11 cellular contexts compared by ENCODE assay signal in genomic region chr4:52660643-52661042, GRCh38. TPM values are rescaled to one million over a fixed set of nuclear protein-coding genes. Genes with fewer than 3 reads are reported as not detected.
A peak's percentile ranks its signal among the peaks of the same experiment; 100 is the strongest.
DNase-seq lines count a peak whose midpoint lies in the region; ATAC-seq and TF ChIP-seq lines count a peak whose summit lies in the region.
"Had no signal": no experiment of that assay in that cellular context is flagged by ENCODE, and none has a peak within 500 bp of the region (broad histone marks: within the 10 kb centered on the region; RNA-seq: fewer than 3 reads in every experiment).

No MANE protein-coding gene starts in this region.

- peaks cover 28% of the 10 kb centered on the region for H3K4me1 Mint-ChIP-seq in T-helper 2 cell treated with Interferon-gamma antibody and Interleukin-4, amounts not matched to agents 5 μg/mL and 100 μg/mL, for 36 hours (ENCODE audit: low read depth)
- H3K4me1 Mint-ChIP-seq in brain (peaks cover 38% of the 10 kb centered on the region), nephron progenitor cell (peaks cover 39% of the 10 kb centered on the region)

- H3K27ac Mint-ChIP-seq in T-helper 2 cell treated with Interferon-gamma antibody and Interleukin-4, amounts not matched to agents 5 μg/mL and 100 μg/mL, for 36 hours: no peak overlapping the region
- H3K27ac Mint-ChIP-seq in brain: peak overlapping the region in 4 of 5 experiments; percentile 3 to 73 (median 26)
- H3K27ac Mint-ChIP-seq in nephron progenitor cell: no peak overlapping the region

- DNase-seq in T-helper 2 cell treated with Interferon-gamma antibody and Interleukin-4, amounts not matched to agents 5 μg/mL and 100 μg/mL, for 36 hours (ENCODE audit: low spot score): no peak
- DNase-seq in T-helper 2 cell (no peak), NB4 (ENCODE audit: low read depth) (peak; percentile 15), nephron progenitor cell (no peak), psoas muscle (no peak)
- DNase-seq: MM.1S, NCI-H774, thyroid gland had no signal

- H3K36me3 ChIP-seq in psoas muscle (ENCODE audit: insufficient read depth in 1 of 2, low read depth in 1 of 2): peaks cover 0 to 6% of the 10 kb centered on the region in 2 donors
- H3K36me3 ChIP-seq: thyroid gland had no signal

- peaks cover 22% of the 10 kb centered on the region for H3K27me3 Mint-ChIP-seq in T-helper 2 cell treated with Interferon-gamma antibody and Interleukin-4, amounts not matched to agents 5 μg/mL and 100 μg/mL, for 36 hours (ENCODE audit: low read depth)
- peaks cover 4% of the 10 kb centered on the region for H3K27me3 Mint-ChIP-seq in brain
- H3K27me3 Mint-ChIP-seq in nephron progenitor cell (ENCODE audit: low read depth, poor library complexity): peaks cover 3% of the 10 kb centered on the region

- H3K4me3 ChIP-seq in NB4 (ENCODE audit: low read depth, low read length) (peak overlapping the region; percentile 76), psoas muscle (no peak overlapping the region)

- intact Hi-C loops in psoas muscle (cut with DNase I): loop anchor here (2.0 to 10.0 kb wide), 5 partner anchors 20 to 426 kb away; no protein-coding TSS in a partner anchor

- peaks cover 0 to 2% (median 0%) of the 10 kb centered on the region in 3 donors for H3K27me3 ChIP-seq in psoas muscle (ENCODE audit: insufficient read depth in 3 of 3, low read length in 2 of 3)
- H3K27me3 ChIP-seq: thyroid gland had no signal

- H3K9me3 Mint-ChIP-seq in T-helper 2 cell treated with Interferon-gamma antibody and Interleukin-4, amounts not matched to agents 5 μg/mL and 100 μg/mL, for 36 hours: peaks cover 3% of the 10 kb centered on the region
- H3K9me3 Mint-ChIP-seq in brain (peaks cover 0 to 14% (median 13%) of the 10 kb centered on the region in 5 experiments), nephron progenitor cell (peaks cover 52% of the 10 kb centered on the region)

- TF ChIP-seq CTCF in NB4 (IDR thresholded peaks at IDR 0.05; ENCODE audit: low read depth, low read length) (no peak), brain (conservative IDR thresholded peaks at IDR 0.05) (no peak), nephron progenitor cell (IDR thresholded peaks at IDR 0.05) (no peak), psoas muscle (IDR thresholded peaks at IDR 0.05) (no peak)

- peaks cover 26% of the 10 kb centered on the region for H3K36me3 Mint-ChIP-seq in T-helper 2 cell treated with Interferon-gamma antibody and Interleukin-4, amounts not matched to agents 5 μg/mL and 100 μg/mL, for 36 hours (ENCODE audit: low read depth)
- H3K36me3 Mint-ChIP-seq in brain (peaks cover 30% of the 10 kb centered on the region), nephron progenitor cell (ENCODE audit: low read depth) (peaks cover 62% of the 10 kb centered on the region)

- H3K4me1 ChIP-seq in psoas muscle: peaks cover 22% of the 10 kb centered on the region

- peak overlapping the region; percentile 82 for H3K4me3 Mint-ChIP-seq in T-helper 2 cell treated with Interferon-gamma antibody and Interleukin-4, amounts not matched to agents 5 μg/mL and 100 μg/mL, for 36 hours
- H3K4me3 Mint-ChIP-seq in brain: peak overlapping the region; percentile 85 to 92 (median 86)
- peak overlapping the region; percentile 86 for H3K4me3 Mint-ChIP-seq in nephron progenitor cell

- WGBS in psoas muscle, 3 donors: 96 to 99% (median 97%) methylated on average over 6 of the region's 6 CpGs

- no peaks in the 10 kb centered on the region for H3K9me3 ChIP-seq in psoas muscle
- H3K9me3 ChIP-seq: thyroid gland had no signal

- ATAC-seq in psoas muscle: no peak
- ATAC-seq in HG02571 (IDR thresholded peaks at IDR 0.05; ENCODE audit: unreplicated experiment): no peak
- no peak for ATAC-seq in HG03025 (IDR thresholded peaks at IDR 0.05; ENCODE audit: low FRiP score, unreplicated experiment)

- H3K27ac ChIP-seq in psoas muscle: no peak overlapping the region

- TF ChIP-seq POLR2A in NB4 (IDR thresholded peaks at IDR 0.05; ENCODE audit: extremely low read depth, insufficient read length): no peak

RNA-seq across cellular contexts. Expression of gene USP46, which starts 1.5 kb away (rescaled TPM):
- 10.2 TPM for polyA plus RNA-seq in brain (ENCODE audit: insufficient read depth, low read depth, low replicate concordance)
- total RNA-seq in psoas muscle: 10 to 100 TPM; 12.4 to 28.2 (median 21.3) TPM
- 10 to 100 TPM in 1 of 3 donors, 1 to 10 TPM in 2; 3.0 to 13.0 (median 3.0) TPM for polyA plus RNA-seq in psoas muscle

Comparison
In these comparisons a context has a peak if more than half of its experiments do, and no peak if none do; other contexts are left out.
1. H3K27ac Mint-ChIP-seq: peak in brain (4 of 5); none in T-helper 2 cell treated with Interferon-gamma antibody and Interleukin-4, amounts not matched to agents 5 μg/mL and 100 μg/mL, for 36 hours (single experiment) and nephron progenitor cell (single experiment).
2. Peak in every context shown above with its lines, with median percentiles within 50 percentile points of each other: H3K4me3 Mint-ChIP-seq.